22 cellular contexts compared by ENCODE assay signal in genomic region chr3:113496924-113497323, GRCh38. TPM values are rescaled to one million over a fixed set of nuclear protein-coding genes. Genes with fewer than 3 reads are reported as not detected.
DNase-seq lines count a peak whose midpoint lies in the region; ATAC-seq, FAIRE-seq and TF ChIP-seq lines count a peak whose summit lies in the region.
"Had no signal": no experiment of that assay in that cellular context is flagged by ENCODE, and none has a peak within 500 bp of the region (broad histone marks: within the 10 kb centered on the region; RNA-seq: fewer than 3 reads in every experiment).

No MANE protein-coding gene starts in this region.

- CTCF ChIA-PET in endothelial cell of umbilical vein (lab: Charles Lee), result interaction anchor here (0.9 to 4.7 kb wide), 7 partner anchors 10 to 131 kb away, joined by 3 to 79 read pairs (median 4); partner anchors contain the start of gene SPICE1

- H2AFZ ChIP-seq in endothelial cell of umbilical vein (ENCODE audit: low read depth, low read length), result peak overlapping the region; percentile 50

- no peaks in the 10 kb centered on the region for H4K20me1 ChIP-seq in endothelial cell of umbilical vein (replicated peaks; ENCODE audit: control insufficient read depth, extremely low read depth, insufficient read depth, low read length)

- intact Hi-C loops in endothelial cell of umbilical vein (cut with micrococcal nuclease), result no loop called here

- H3K4me3 ChIP-seq in endothelial cell of umbilical vein (replicated peaks in 1 of 3; ENCODE audit: insufficient read depth in 1 of 3, low read depth in 1 of 3, low read length in 3 of 3), result no peak overlapping the region
- H3K4me3 ChIP-seq: gastrocnemius medialis, psoas muscle had no signal

- no peaks in the 10 kb centered on the region for H3K36me3 ChIP-seq in endothelial cell of umbilical vein (ENCODE audit: control insufficient read depth in 2 of 2, extremely low read depth in 1 of 2, insufficient read depth in 2 of 2, low read length in 2 of 2)

- peak overlapping the region; percentile 16 for H3K27ac ChIP-seq in endothelial cell of umbilical vein (ENCODE audit: insufficient read depth, low read depth, low read length)
- H3K27ac ChIP-seq: 22Rv1, C4-2B, gastrocnemius medialis, psoas muscle had no signal

- TF ChIP-seq CTCF in endothelial cell of umbilical vein (IDR thresholded peaks at IDR 0.05; ENCODE audit: extremely low read depth in 1 of 2, insufficient read depth in 1 of 2, low read depth in 1 of 2, low read length in 2 of 2), result no peak

- DNase-seq in DMS 273 (lab: John Stamatoyannopoulos, UW; ENCODE audit: unreplicated experiment) (peak; percentile 20), DMS 273 treated with DMSO at 0.1 percent for 48 hours (lab: John Stamatoyannopoulos, UW) (no peak), NCI-H226 (peak; percentile 8), endothelial cell of umbilical vein (ENCODE audit: low read depth, low spot score) (peak; percentile 34), stromal cell of bone marrow (ENCODE audit: low read depth) (peak; percentile 13)
- DNase-seq: activated CD4-positive, alpha-beta T cell treated with anti-CD3 and anti-CD28 coated beads for 1 hour; DMS153; effector memory CD8-positive, alpha-beta T cell; gastrocnemius medialis; left cardiac atrium; midbrain; NCI-H524 treated with DMSO at 0.1 percent for 48 hours; psoas muscle; SIG-M5; stimulated activated CD4-positive, alpha-beta T cell treated with anti-CD3 and anti-CD28 coated beads, Interleukin-4, amount 100 ng/mL, for 4 hours; substantia nigra had no signal

- no peak for ATAC-seq in HG03108 (IDR thresholded peaks at IDR 0.05; ENCODE audit: unreplicated experiment)
- ATAC-seq in GM19395 (IDR thresholded peaks at IDR 0.05; ENCODE audit: unreplicated experiment), result no peak
- ATAC-seq in GM18520 (IDR thresholded peaks at IDR 0.05; ENCODE audit: unreplicated experiment), result no peak
- ATAC-seq: effector memory CD8-positive, alpha-beta T cell; gastrocnemius medialis had no signal

- H3K9me1 ChIP-seq in endothelial cell of umbilical vein (replicated peaks; ENCODE audit: control insufficient read depth, extremely low read depth, insufficient read depth, low read length), result peaks cover 2% of the 10 kb centered on the region

- dilution Hi-C loops in endothelial cell of umbilical vein (cut with MboI; ENCODE audit: extremely low pct_ligation_motif_present, low sequenced_read_pairs), result no loop called here

- no peak overlapping the region for H3K9ac ChIP-seq in endothelial cell of umbilical vein (replicated peaks; ENCODE audit: extremely low read depth, insufficient read depth, low read length)

- H3K4me1 ChIP-seq in endothelial cell of umbilical vein (ENCODE audit: control insufficient read depth, extremely low read depth, insufficient read depth, low read length), result peaks cover 25% of the 10 kb centered on the region
- H3K4me1 ChIP-seq: gastrocnemius medialis, psoas muscle had no signal

- TF ChIP-seq POLR2A in endothelial cell of umbilical vein (IDR thresholded peaks at IDR 0.05; ENCODE audit: low read depth, low read length), result no peak

- FAIRE-seq in endothelial cell of umbilical vein (lab: Jason Lieb, UNC), result peak; percentile 44
- FAIRE-seq: GM18507 had no signal

- H3K4me2 ChIP-seq in endothelial cell of umbilical vein (ENCODE audit: insufficient read depth, low read length), result no peak overlapping the region

- no peaks in the 10 kb centered on the region for H3K9me3 ChIP-seq in endothelial cell of umbilical vein (replicated peaks; ENCODE audit: control insufficient read depth, insufficient read depth, low read length)
- H3K9me3 ChIP-seq: gastrocnemius medialis, psoas muscle had no signal

- POLR2A ChIA-PET in endothelial cell of umbilical vein (lab: Charles Lee), result interaction anchor here (1.2 to 2.0 kb wide), 2 partner anchors 18 to 81 kb away, joined by 3 to 12 read pairs; partner anchors contain the start of gene SPICE1

- BruUV-seq in endothelial cell of umbilical vein (replicated peaks; lab: Mats Ljungman, UMichigan), result no TSS peak

- H3K79me2 ChIP-seq in endothelial cell of umbilical vein (ENCODE audit: control insufficient read depth, insufficient read depth, low read length), result no peaks in the 10 kb centered on the region

- H3K27me3 ChIP-seq in endothelial cell of umbilical vein (ENCODE audit: control insufficient read depth in 2 of 2, insufficient read depth in 2 of 2, low read length in 2 of 2), result no peaks in the 10 kb centered on the region
- H3K27me3 ChIP-seq: gastrocnemius medialis had no signal

TF ChIP-seq in endothelial cell of umbilical vein, 7 proteins besides CTCF, POLR2A, EP300 and RAD21:
- no peak for TF ChIP-seq GATA2 (IDR thresholded peaks at IDR 0.05; ENCODE audit: insufficient read depth, insufficient read length, low read depth, low read length)
- TF ChIP-seq MYC (IDR thresholded peaks at IDR 0.05; ENCODE audit: low read depth, low read length), result no peak
- no peak for TF ChIP-seq POLR2AphosphoS5 (IDR thresholded peaks at IDR 0.05; ENCODE audit: insufficient read depth, low read depth, low read length)
- no peak for TF ChIP-seq EZH2 (IDR thresholded peaks at IDR 0.05; ENCODE audit: borderline replicate concordance, low read depth, low read length, severe bottlenecking)
- TF ChIP-seq MAX (IDR thresholded peaks at IDR 0.05; ENCODE audit: insufficient read depth, insufficient read length), result no peak
- no peak for TF ChIP-seq JUN (IDR thresholded peaks at IDR 0.05; ENCODE audit: borderline replicate concordance, insufficient read depth, insufficient read length, low read depth)
- TF ChIP-seq FOS (IDR thresholded peaks at IDR 0.05; ENCODE audit: borderline replicate concordance, insufficient read depth, low read length), result no peak
TF ChIP-seq in endothelial cell of umbilical vein: peak in this region for 0.

RNA-seq across cellular contexts. Expression of gene SPICE1, which starts 18.0 kb away (rescaled TPM):
- total RNA-seq in endothelial cell of umbilical vein, result 15.0 and 16.7 TPM in 2 replicates
- 2.1 and 2.3 TPM in 2 replicates for polyA plus RNA-seq in endothelial cell of umbilical vein
- polyA plus RNA-seq in endothelial cell of umbilical vein (2011; cell fraction: cytosol; rRNA removed), result 4.6 and 4.7 TPM in 2 replicates
- 15.0 and 18.4 TPM in 2 replicates for polyA plus RNA-seq in endothelial cell of umbilical vein (2011; cell fraction: nucleus; rRNA removed)
- 7.3 and 10.8 TPM in 2 replicates for polyA plus RNA-seq in endothelial cell of umbilical vein (2012)
- 4.2 and 5.8 TPM in 2 replicates for polyA minus RNA-seq in endothelial cell of umbilical vein
- polyA minus RNA-seq in endothelial cell of umbilical vein (2011; cell fraction: cytosol; rRNA and poly(A)+ RNA removed), result 4.0 TPM
- polyA minus RNA-seq in endothelial cell of umbilical vein (2011; cell fraction: nucleus; rRNA and poly(A)+ RNA removed), result 24.1 and 27.2 TPM in 2 replicates

RNA-seq across cellular contexts. Expression of gene SIDT1, which starts 35.4 kb away (rescaled TPM):
- not detected in 2 replicates for total RNA-seq in endothelial cell of umbilical vein
- polyA plus RNA-seq in endothelial cell of umbilical vein, result 0.03 and 0.07 TPM in 2 replicates
- polyA plus RNA-seq in endothelial cell of umbilical vein (2011; cell fraction: cytosol; rRNA removed), result 0.01 TPM in 2 replicates
- 0.24 TPM in 1 of 2 replicates, not detected in the other for polyA plus RNA-seq in endothelial cell of umbilical vein (2011; cell fraction: nucleus; rRNA removed)
- polyA plus RNA-seq in endothelial cell of umbilical vein (2012), result not detected in 2 replicates
- 0.19 and 1.6 TPM in 2 replicates for polyA minus RNA-seq in endothelial cell of umbilical vein
- not detected for polyA minus RNA-seq in endothelial cell of umbilical vein (2011; cell fraction: cytosol; rRNA and poly(A)+ RNA removed)
- 0.48 TPM in 1 of 2 replicates, not detected in the other for polyA minus RNA-seq in endothelial cell of umbilical vein (2011; cell fraction: nucleus; rRNA and poly(A)+ RNA removed)

RNA-seq across cellular contexts. Expression of gene CFAP44, which starts 55.6 kb away (rescaled TPM):
- 3.3 and 4.7 TPM in 2 replicates for total RNA-seq in endothelial cell of umbilical vein
- 1.3 and 1.5 TPM in 2 replicates for polyA plus RNA-seq in endothelial cell of umbilical vein
- 0.23 and 0.39 TPM in 2 replicates for polyA plus RNA-seq in endothelial cell of umbilical vein (2011; cell fraction: cytosol; rRNA removed)
- 18.8 and 30.7 TPM in 2 replicates for polyA plus RNA-seq in endothelial cell of umbilical vein (2011; cell fraction: nucleus; rRNA removed)
- 1.2 and 1.7 TPM in 2 replicates for polyA plus RNA-seq in endothelial cell of umbilical vein (2012)
- polyA minus RNA-seq in endothelial cell of umbilical vein, result 5.2 and 6.6 TPM in 2 replicates
- polyA minus RNA-seq in endothelial cell of umbilical vein (2011; cell fraction: cytosol; rRNA and poly(A)+ RNA removed), result 3.5 TPM
- 17.2 and 20.6 TPM in 2 replicates for polyA minus RNA-seq in endothelial cell of umbilical vein (2011; cell fraction: nucleus; rRNA and poly(A)+ RNA removed)
